ENCODE assay signal across 19 cellular contexts in the genomic region with DNA sequence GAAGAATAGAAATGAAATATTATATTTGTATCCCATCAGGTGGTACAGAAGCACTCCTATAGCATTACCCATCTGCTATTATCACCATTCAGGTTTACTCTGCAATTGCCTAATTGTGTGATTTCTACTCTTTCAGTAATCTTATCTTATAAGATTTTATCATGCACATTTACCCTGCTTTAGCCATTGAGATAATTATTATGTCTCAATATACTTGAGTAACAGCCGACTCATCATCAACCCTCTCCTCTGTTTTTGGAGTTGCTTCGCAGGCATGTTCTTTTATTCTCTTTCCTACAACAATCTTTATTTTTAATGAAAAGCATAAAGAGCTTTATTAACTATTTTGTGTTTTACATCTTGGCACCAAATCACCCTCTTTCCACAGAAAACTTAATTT.
DNase-seq lines count a peak whose midpoint lies in the region; ATAC-seq and TF ChIP-seq lines count a peak whose summit lies in the region.
"Had no signal": no experiment of that assay in that cellular context is flagged by ENCODE, and none has a peak within 500 bp of the region (broad histone marks: within the 10 kb centered on the region; RNA-seq: fewer than 3 reads in every experiment).

No MANE protein-coding gene starts in this region.

- no peaks in the 10 kb centered on the region for H3K27me3 ChIP-seq in RWPE2 (ENCODE audit: insufficient read depth, poor library complexity, severe bottlenecking)

- no peaks in the 10 kb centered on the region for H3K36me3 ChIP-seq in RWPE2 (ENCODE audit: low read depth)

- peak; percentile 47 for DNase-seq in HCEC 1CT
- peak; percentile 63 for DNase-seq in NCI-H146 treated with DMSO at 0.1 percent for 48 hours (lab: John Stamatoyannopoulos, UW; ENCODE audit: unreplicated experiment)
- no peak for DNase-seq in RWPE2 (ENCODE audit: low spot score)
- DNase-seq in fibroblast of mammary gland (ENCODE audit: low read depth) = peak; percentile 45
- no peak for DNase-seq in nucleus accumbens (lab: John Stamatoyannopoulos, UW)
- DNase-seq in stimulated activated CD4-positive, alpha-beta T cell treated with anti-CD3 and anti-CD28 coated beads, Interleukin-12 subunit alpha, Interleukin-12 subunit beta, amount 100 ng/mL, for 4 hours = no peak
- no peak for DNase-seq in activated T-cell treated with anti-CD3 and anti-CD28 coated beads, Interleukin-2, amount 50 U/mL, for 4 hours
- DNase-seq: GDM1, NCI-H1092 treated with DMSO at 0.1 percent for 48 hours, NCI-H1436 treated with DMSO at 0.1 percent for 48 hours, NCI-H2029 treated with DMSO at 0.1 percent for 48 hours, NCI-H510A, NCI-H748 treated with DMSO at 0.1 percent for 48 hours, Right ventricle myocardium superior had no signal

- H3K27me3 Mint-ChIP-seq in activated T-cell treated with anti-CD3 and anti-CD28 coated beads, Interleukin-2, amount 50 U/mL, for 4 hours (ENCODE audit: low read depth) = peaks cover 4% of the 10 kb centered on the region
- H3K27me3 Mint-ChIP-seq: B cell had no signal

- H3K36me3 Mint-ChIP-seq in activated T-cell treated with anti-CD3 and anti-CD28 coated beads, Interleukin-2, amount 50 U/mL, for 4 hours (ENCODE audit: insufficient read depth) = no peaks in the 10 kb centered on the region
- H3K36me3 Mint-ChIP-seq: CD14-positive monocyte had no signal

- no peaks in the 10 kb centered on the region for H3K9me3 Mint-ChIP-seq in activated T-cell treated with anti-CD3 and anti-CD28 coated beads, Interleukin-2, amount 50 U/mL, for 4 hours

- H3K4me3 Mint-ChIP-seq in activated T-cell treated with anti-CD3 and anti-CD28 coated beads, Interleukin-2, amount 50 U/mL, for 4 hours = no peak overlapping the region
- H3K4me3 Mint-ChIP-seq: B cell, CD14-positive monocyte had no signal

- no peaks in the 10 kb centered on the region for H3K4me1 Mint-ChIP-seq in activated T-cell treated with anti-CD3 and anti-CD28 coated beads, Interleukin-2, amount 50 U/mL, for 4 hours (ENCODE audit: low read depth)
- H3K4me1 Mint-ChIP-seq: B cell, CD14-positive monocyte had no signal

- no peak for TF ChIP-seq CTCF in RWPE2 (IDR thresholded peaks at IDR 0.05; ENCODE audit: poor library complexity, severe bottlenecking)
- no peak for TF ChIP-seq CTCF in fibroblast of mammary gland (conservative IDR thresholded peaks at IDR 0.05; ENCODE audit: control insufficient read depth, insufficient read depth, low read depth, low read length)

- ATAC-seq in RWPE2 (ENCODE audit: low read depth) = peak; percentile 27; the same call in 1 of the 3 replicates
- no peak for ATAC-seq in esophagus mucosa
- no peak for ATAC-seq in activated T-cell treated with anti-CD3 and anti-CD28 coated beads, Interleukin-2, amount 50 U/mL, for 4 hours
- ATAC-seq: A549, K562 had no signal

- no peaks in the 10 kb centered on the region for H3K9me3 ChIP-seq in RWPE2 (ENCODE audit: severe bottlenecking)
- H3K9me3 ChIP-seq: A549 had no signal

- H3K4me1 ChIP-seq in RWPE2 (ENCODE audit: insufficient read depth, poor library complexity, severe bottlenecking) = peaks cover 15% of the 10 kb centered on the region

- H3K4me3 ChIP-seq in RWPE2 (ENCODE audit: severe bottlenecking) = no peak overlapping the region
- H3K4me3 ChIP-seq in fibroblast of mammary gland (ENCODE audit: control insufficient read depth, low read depth, low read length) = no peak overlapping the region
- H3K4me3 ChIP-seq: A549, K562 had no signal

- no peak overlapping the region for H3K27ac ChIP-seq in RWPE2 (ENCODE audit: poor library complexity, severe bottlenecking)
- H3K27ac ChIP-seq: A549 had no signal

Comparison
In these comparisons a context has a peak if more than half of its experiments do, and no peak if none do; other contexts are left out.
1. DNase-seq: peak in HCEC 1CT (single experiment), NCI-H146 treated with DMSO at 0.1 percent for 48 hours (single experiment) and fibroblast of mammary gland (single experiment); none in RWPE2 (single experiment), nucleus accumbens (0 of 56), stimulated activated CD4-positive, alpha-beta T cell treated with anti-CD3 and anti-CD28 coated beads, Interleukin-12 subunit alpha, Interleukin-12 subunit beta, amount 100 ng/mL, for 4 hours (single experiment) and activated T-cell treated with anti-CD3 and anti-CD28 coated beads, Interleukin-2, amount 50 U/mL, for 4 hours (single experiment).